In the genomic region with DNA sequence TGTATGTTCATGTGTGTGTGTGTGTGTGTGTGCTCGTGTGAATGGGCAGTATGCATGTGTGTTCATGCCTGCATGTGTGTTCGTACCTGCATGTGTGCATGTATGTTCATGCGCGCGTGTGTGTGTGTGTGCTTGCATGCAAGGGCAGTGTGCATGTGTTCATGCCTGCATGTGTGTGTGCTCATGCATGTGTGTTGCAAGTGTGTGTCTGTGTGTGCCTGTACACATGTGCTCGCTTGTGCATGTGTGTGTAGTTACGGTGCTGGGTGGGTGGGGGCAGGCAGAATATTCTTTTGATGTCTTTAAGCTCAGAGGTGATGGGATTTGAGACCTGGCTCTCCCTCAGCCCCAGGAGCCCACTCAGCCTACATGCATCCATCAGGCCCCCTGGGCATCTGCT, we compare ENCODE assay signal across 14 cellular contexts.
"Had no signal": no experiment of that assay in that cellular context is flagged by ENCODE, and none has a peak within 500 bp of the region (broad histone marks: within the 10 kb centered on the region; RNA-seq: fewer than 3 reads in every experiment).

No MANE protein-coding gene starts in this region.

- H3K4me3 ChIP-seq: gastroesophageal sphincter, left lung, lower lobe of right lung, testis, transverse colon had no signal

- H3K27me3 ChIP-seq: testis, transverse colon had no signal

- ATAC-seq: gastroesophageal sphincter; left lung; lower lobe of right lung; sciatic nerve; stimulated activated naive B cell treated with anti-CD40 and anti-IgM and Interleukin-4, amounts not matched to agents 10 μg/mL and 1 μg/mL and 100 μg/mL, for 72 hours; stimulated activated naive CD8-positive, alpha-beta T cell treated with anti-CD3 and anti-CD28 coated beads, Interleukin-15, amount 100 ng/mL, for 72 hours had no signal

- FAIRE-seq: colon had no signal

- DNase-seq: effector CD8-positive, alpha-beta T cell; glutamatergic neuron; islet precursor cell; left lung; lower lobe of right lung; naive B cell; stimulated activated CD4-positive, alpha-beta T cell treated with anti-CD3 and anti-CD28 coated beads, Interleukin-4, amount 100 ng/mL, for 4 hours; stimulated activated naive B cell treated with anti-CD40 and anti-IgM and Interleukin-4, amounts not matched to agents 10 μg/mL and 1 μg/mL and 100 μg/mL, for 72 hours; stimulated activated naive CD8-positive, alpha-beta T cell treated with anti-CD3 and anti-CD28 coated beads, Interleukin-15, amount 100 ng/mL, for 72 hours; transverse colon had no signal

- H3K36me3 ChIP-seq: gastroesophageal sphincter, left lung, lower lobe of right lung, transverse colon had no signal

- H3K9me3 ChIP-seq: lower lobe of right lung, testis, transverse colon had no signal

- H3K4me1 ChIP-seq: gastroesophageal sphincter, left lung, lower lobe of right lung, transverse colon had no signal

- H3K27ac ChIP-seq: gastroesophageal sphincter, left lung, lower lobe of right lung, testis, transverse colon had no signal
